1 cellular context compared by ENCODE assay signal in genomic region chr5:124808842-124809268, GRCh38.
A peak's percentile ranks its signal among the peaks of the same experiment; 100 is the strongest.
TF ChIP-seq lines count a peak whose summit lies in the region.

No MANE protein-coding gene starts in this region.

TF ChIP-seq in K562, 482 proteins besides CTCF, POLR2A, EP300 and RAD21 (continued from another document and continues in another):
- TF ChIP-seq, protein P1, sequence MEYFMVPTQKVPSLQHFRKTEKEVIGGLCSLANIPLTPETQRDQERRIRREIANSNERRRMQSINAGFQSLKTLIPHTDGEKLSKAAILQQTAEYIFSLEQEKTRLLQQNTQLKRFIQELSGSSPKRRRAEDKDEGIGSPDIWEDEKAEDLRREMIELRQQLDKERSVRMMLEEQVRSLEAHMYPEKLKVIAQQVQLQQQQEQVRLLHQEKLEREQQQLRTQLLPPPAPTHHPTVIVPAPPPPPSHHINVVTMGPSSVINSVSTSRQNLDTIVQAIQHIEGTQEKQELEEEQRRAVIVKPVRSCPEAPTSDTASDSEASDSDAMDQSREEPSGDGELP (CRISPR knock-in tag; IDR thresholded peaks at IDR 0.05; ENCODE audit: borderline replicate concordance) = peak; percentile 16; the same call in 1 of the 2 replicates
- TF ChIP-seq ZBTB1 (CRISPR knock-in tag; IDR thresholded peaks at IDR 0.05; ENCODE audit: borderline replicate concordance, low read depth) = no peak
- TF ChIP-seq BCOR (IDR thresholded peaks at IDR 0.05) = no peak
- no peak for TF ChIP-seq ZNF449 (CRISPR knock-in tag; IDR thresholded peaks at IDR 0.05)
- TF ChIP-seq ZSCAN32 (CRISPR knock-in tag; IDR thresholded peaks at IDR 0.05) = no peak
- no peak for TF ChIP-seq NR4A1 (CRISPR knock-in tag; IDR thresholded peaks at IDR 0.05)
- no peak for TF ChIP-seq NR4A1 (tag; IDR thresholded peaks at IDR 0.05)
- TF ChIP-seq ARNT (IDR thresholded peaks at IDR 0.05) = no peak
- no peak for TF ChIP-seq TCFL5 (CRISPR knock-in tag; conservative IDR thresholded peaks at IDR 0.05)
- TF ChIP-seq CREB3 (tag; conservative IDR thresholded peaks at IDR 0.05; ENCODE audit: low read depth) = no peak
- no peak for TF ChIP-seq SREBF1 (IDR thresholded peaks at IDR 0.05; ENCODE audit: borderline replicate concordance, low read depth, low read length)
- TF ChIP-seq, protein P2, sequence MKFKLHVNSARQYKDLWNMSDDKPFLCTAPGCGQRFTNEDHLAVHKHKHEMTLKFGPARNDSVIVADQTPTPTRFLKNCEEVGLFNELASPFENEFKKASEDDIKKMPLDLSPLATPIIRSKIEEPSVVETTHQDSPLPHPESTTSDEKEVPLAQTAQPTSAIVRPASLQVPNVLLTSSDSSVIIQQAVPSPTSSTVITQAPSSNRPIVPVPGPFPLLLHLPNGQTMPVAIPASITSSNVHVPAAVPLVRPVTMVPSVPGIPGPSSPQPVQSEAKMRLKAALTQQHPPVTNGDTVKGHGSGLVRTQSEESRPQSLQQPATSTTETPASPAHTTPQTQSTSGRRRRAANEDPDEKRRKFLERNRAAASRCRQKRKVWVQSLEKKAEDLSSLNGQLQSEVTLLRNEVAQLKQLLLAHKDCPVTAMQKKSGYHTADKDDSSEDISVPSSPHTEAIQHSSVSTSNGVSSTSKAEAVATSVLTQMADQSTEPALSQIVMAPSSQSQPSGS (CRISPR knock-in tag; IDR thresholded peaks at IDR 0.05) = no peak
- TF ChIP-seq TAF1 (IDR thresholded peaks at IDR 0.05; ENCODE audit: control insufficient read depth, extremely low read depth, insufficient read depth, low read length, severe bottlenecking) = peak; percentile 75
- TF ChIP-seq TGIF2 (CRISPR knock-in tag; IDR thresholded peaks at IDR 0.05) = no peak
- no peak for TF ChIP-seq ZNF79 (CRISPR knock-in tag; IDR thresholded peaks at IDR 0.05; ENCODE audit: low read depth)
- peak in 2 of 3 experiments; percentile 63 to 85 for TF ChIP-seq YY1 (IDR thresholded peaks at IDR 0.05; ENCODE audit: borderline replicate concordance in 1 of 3, control insufficient read depth in 1 of 3, extremely low read depth in 1 of 3, insufficient read depth in 3 of 3, insufficient read length in 1 of 3, insufficient replicate concordance in 2 of 3, low read depth in 1 of 3, low read length in 2 of 3)
- TF ChIP-seq TAF7 (tag; IDR thresholded peaks at IDR 0.05) = peak; percentile 67; the same call in 1 of the 2 replicates
- TF ChIP-seq MED1 (CRISPR knock-in tag; IDR thresholded peaks at IDR 0.05; ENCODE audit: borderline replicate concordance) = no peak
- no peak for TF ChIP-seq STAT6 (CRISPR knock-in tag; IDR thresholded peaks at IDR 0.05)
- TF ChIP-seq MNT (conservative IDR thresholded peaks at IDR 0.05) = peak in 1 of 2 experiments; percentile 62; a peak in 2 of 4 replicates
- TF ChIP-seq L3MBTL2 (IDR thresholded peaks at IDR 0.05) = peak; percentile 58; the same call in 1 of the 2 replicates
- TF ChIP-seq ZC3H11A (IDR thresholded peaks at IDR 0.05; ENCODE audit: low read depth, low read length) = no peak
- TF ChIP-seq SAFB2 (IDR thresholded peaks at IDR 0.05; ENCODE audit: borderline replicate concordance, low read depth, low read length, severe bottlenecking) = no peak
- TF ChIP-seq, protein P3, sequence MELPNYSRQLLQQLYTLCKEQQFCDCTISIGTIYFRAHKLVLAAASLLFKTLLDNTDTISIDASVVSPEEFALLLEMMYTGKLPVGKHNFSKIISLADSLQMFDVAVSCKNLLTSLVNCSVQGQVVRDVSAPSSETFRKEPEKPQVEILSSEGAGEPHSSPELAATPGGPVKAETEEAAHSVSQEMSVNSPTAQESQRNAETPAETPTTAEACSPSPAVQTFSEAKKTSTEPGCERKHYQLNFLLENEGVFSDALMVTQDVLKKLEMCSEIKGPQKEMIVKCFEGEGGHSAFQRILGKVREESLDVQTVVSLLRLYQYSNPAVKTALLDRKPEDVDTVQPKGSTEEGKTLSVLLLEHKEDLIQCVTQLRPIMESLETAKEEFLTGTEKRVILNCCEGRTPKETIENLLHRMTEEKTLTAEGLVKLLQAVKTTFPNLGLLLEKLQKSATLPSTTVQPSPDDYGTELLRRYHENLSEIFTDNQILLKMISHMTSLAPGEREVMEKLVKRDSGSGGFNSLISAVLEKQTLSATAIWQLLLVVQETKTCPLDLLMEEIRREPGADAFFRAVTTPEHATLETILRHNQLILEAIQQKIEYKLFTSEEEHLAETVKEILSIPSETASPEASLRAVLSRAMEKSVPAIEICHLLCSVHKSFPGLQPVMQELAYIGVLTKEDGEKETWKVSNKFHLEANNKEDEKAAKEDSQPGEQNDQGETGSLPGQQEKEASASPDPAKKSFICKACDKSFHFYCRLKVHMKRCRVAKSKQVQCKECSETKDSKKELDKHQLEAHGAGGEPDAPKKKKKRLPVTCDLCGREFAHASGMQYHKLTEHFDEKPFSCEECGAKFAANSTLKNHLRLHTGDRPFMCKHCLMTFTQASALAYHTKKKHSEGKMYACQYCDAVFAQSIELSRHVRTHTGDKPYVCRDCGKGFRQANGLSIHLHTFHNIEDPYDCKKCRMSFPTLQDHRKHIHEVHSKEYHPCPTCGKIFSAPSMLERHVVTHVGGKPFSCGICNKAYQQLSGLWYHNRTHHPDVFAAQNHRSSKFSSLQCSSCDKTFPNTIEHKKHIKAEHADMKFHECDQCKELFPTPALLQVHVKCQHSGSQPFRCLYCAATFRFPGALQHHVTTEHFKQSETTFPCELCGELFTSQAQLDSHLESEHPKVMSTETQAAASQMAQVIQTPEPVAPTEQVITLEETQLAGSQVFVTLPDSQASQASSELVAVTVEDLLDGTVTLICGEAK (IDR thresholded peaks at IDR 0.05) = 0 out of 2 replicates have a peak, but pooled peaks have one; percentile 48
- TF ChIP-seq, protein P3 (CRISPR knock-in tag; IDR thresholded peaks at IDR 0.05) = no peak
- no peak for TF ChIP-seq PURB (CRISPR knock-in tag; IDR thresholded peaks at IDR 0.05; ENCODE audit: low read depth)
- TF ChIP-seq HIVEP1 (CRISPR knock-in tag; IDR thresholded peaks at IDR 0.05) = no peak
- TF ChIP-seq PYGO2 (tag; IDR thresholded peaks at IDR 0.05) = no peak
- no peak for TF ChIP-seq WHSC1 (IDR thresholded peaks at IDR 0.05; ENCODE audit: low read length)
- no peak for TF ChIP-seq FOXJ2 (tag; IDR thresholded peaks at IDR 0.05)
- TF ChIP-seq LEF1 (IDR thresholded peaks at IDR 0.05) = no peak
- peak; percentile 80 for TF ChIP-seq POLR2G (IDR thresholded peaks at IDR 0.05; ENCODE audit: low read depth, low read length)
- TF ChIP-seq SRSF3 (IDR thresholded peaks at IDR 0.05; ENCODE audit: insufficient read depth, low read length) = no peak
- TF ChIP-seq ZZZ3 (IDR thresholded peaks at IDR 0.05) = no peak
- no peak for TF ChIP-seq ARID4B (CRISPR knock-in tag; IDR thresholded peaks at IDR 0.05)
- TF ChIP-seq FOXJ3 (CRISPR knock-in tag; IDR thresholded peaks at IDR 0.05) = no peak
- TF ChIP-seq NBN (IDR thresholded peaks at IDR 0.05; ENCODE audit: low read depth) = no peak
- no peak for TF ChIP-seq CREB1 (IDR thresholded peaks at IDR 0.05)
- TF ChIP-seq CREB1 (CRISPR knock-in tag; IDR thresholded peaks at IDR 0.05) = no peak
- no peak for TF ChIP-seq NFIC (IDR thresholded peaks at IDR 0.05)
- TF ChIP-seq HOXB6 (CRISPR knock-in tag; IDR thresholded peaks at IDR 0.05; ENCODE audit: borderline replicate concordance) = no peak
